Comparison of ENCODE assay signal across 18 cellular contexts in the genomic region with DNA sequence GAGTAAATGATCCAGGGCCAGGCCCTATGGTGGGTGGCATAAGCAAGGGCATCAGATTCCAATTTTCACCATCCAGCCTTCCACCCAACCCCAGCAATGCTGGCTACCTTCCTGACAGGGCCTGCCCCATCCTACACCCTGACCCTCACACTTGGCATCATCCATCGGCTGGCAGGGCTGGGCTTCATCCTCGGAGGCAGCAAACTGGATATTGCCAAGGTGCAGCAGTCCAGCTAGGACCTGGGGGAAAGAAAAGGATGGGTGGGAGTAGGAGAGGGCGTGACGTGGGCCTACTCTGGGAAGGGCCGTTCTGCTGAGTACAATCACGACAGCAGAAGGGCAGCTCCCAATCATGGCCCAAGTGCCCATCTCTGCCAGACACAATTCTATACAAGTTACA. TPM values are rescaled to one million over a fixed set of nuclear protein-coding genes. Genes with fewer than 3 reads are reported as not detected.
DNase-seq lines count a peak whose midpoint lies in the region; ATAC-seq and TF ChIP-seq lines count a peak whose summit lies in the region.
"Had no signal": no experiment of that assay in that cellular context is flagged by ENCODE, and none has a peak within 500 bp of the region (broad histone marks: within the 10 kb centered on the region; RNA-seq: fewer than 3 reads in every experiment).

No MANE protein-coding gene starts in this region.

- no peak overlapping the region for H3K4me3 Mint-ChIP-seq in mesothelial cell of epicardium
- H3K4me3 Mint-ChIP-seq: CD4-positive, alpha-beta memory T cell; HFFc6; IgD-negative memory B cell had no signal

- intact Hi-C loops in cardiac septum (cut with DNase I) (no loop called here), left cardiac atrium (cut with DNase I) (no loop called here), posterior vena cava (cut with DNase I) (no loop called here)

- POLR2A ChIA-PET in RWPE1 (lab: Yijun Ruan, JAX; ENCODE audit: low non-redundant PET): interaction anchor here (0.5 kb wide), 1 partner anchor 19 kb away, joined by 4 read pairs; no protein-coding TSS in a partner anchor

- H3K36me3 Mint-ChIP-seq in mesothelial cell of epicardium: peaks cover 3% of the 10 kb centered on the region

- no peak for ATAC-seq in left cardiac atrium
- ATAC-seq: GM12878, HCT116 had no signal

- CTCF ChIA-PET in RWPE1 (lab: Yijun Ruan, JAX): no interaction called here

- H3K27ac Mint-ChIP-seq in mesothelial cell of epicardium: no peak overlapping the region
- H3K27ac Mint-ChIP-seq: HFFc6, IgD-negative memory B cell had no signal

- H3K27me3 Mint-ChIP-seq in mesothelial cell of epicardium (ENCODE audit: low read depth): no peaks in the 10 kb centered on the region
- H3K27me3 Mint-ChIP-seq: CD4-positive, alpha-beta memory T cell; IgD-negative memory B cell had no signal

- peak overlapping the region; percentile 9; the same call in 1 of the 2 replicates for H3K27ac ChIP-seq in RWPE1
- H3K27ac ChIP-seq: C4-2B had no signal

- peak; percentile 62 for DNase-seq in cardiac septum (ENCODE audit: low spot score)
- no peak for DNase-seq in left cardiac atrium
- DNase-seq in RWPE1 (ENCODE audit: low spot score): no peak
- peak; percentile 19 for DNase-seq in posterior vena cava (ENCODE audit: low spot score)
- no peak for DNase-seq in mesothelial cell of epicardium (ENCODE audit: low spot score in 2 of 2, unreplicated experiment in 2 of 2)
- no peak for DNase-seq in DMS53 treated with DMSO at 0.1 percent for 48 hours (lab: John Stamatoyannopoulos, UW; ENCODE audit: unreplicated experiment)
- DNase-seq: ACHN; AML-193; CD4-positive, alpha-beta memory T cell; DND-41; EL; GOT3; H7; HFFc6 had no signal

- H3K9me3 Mint-ChIP-seq in mesothelial cell of epicardium: no peaks in the 10 kb centered on the region
- H3K9me3 Mint-ChIP-seq: CD4-positive, alpha-beta memory T cell; HFFc6; IgD-negative memory B cell had no signal

- TF ChIP-seq CTCF in RWPE1 (conservative IDR thresholded peaks at IDR 0.05; ENCODE audit: low read depth): no peak
- no peak for TF ChIP-seq CTCF in mesothelial cell of epicardium (IDR thresholded peaks at IDR 0.05; ENCODE audit: unreplicated experiment)

- H3K4me1 Mint-ChIP-seq in mesothelial cell of epicardium: no peaks in the 10 kb centered on the region
- H3K4me1 Mint-ChIP-seq: CD4-positive, alpha-beta memory T cell; IgD-negative memory B cell had no signal

RNA-seq across cellular contexts. Expression of gene MYO19, which starts 23.5 kb away (rescaled TPM):
- total RNA-seq in cardiac septum (16.0 TPM), left cardiac atrium (10 to 100 TPM; 18.0 to 29.1 TPM), posterior vena cava (10 to 100 TPM; 32.7 to 36.4 TPM), mesothelial cell of epicardium (77.3 to 82.8 TPM (median 82.4 TPM) in 3 replicates)

RNA-seq across cellular contexts. Expression of gene PIGW, which starts 23.6 kb away (rescaled TPM):
- total RNA-seq in cardiac septum (4.3 TPM), left cardiac atrium (1 to 10 TPM; 5.7 to 9.9 TPM), posterior vena cava (1 to 10 TPM; 6.0 to 6.3 TPM), mesothelial cell of epicardium (8.8 to 10.0 TPM (median 9.3 TPM) in 3 replicates)

RNA-seq across cellular contexts. Expression of gene ZNHIT3, which starts 24.7 kb away (rescaled TPM):
- total RNA-seq in cardiac septum (20.8 TPM), left cardiac atrium (10 to 100 TPM; 15.7 to 20.5 TPM), posterior vena cava (10 to 100 TPM; 20.7 to 20.9 TPM), mesothelial cell of epicardium (34.8 to 37.2 TPM (median 35.6 TPM) in 3 replicates)

RNA-seq across cellular contexts. Expression of gene GGNBP2, which starts 33.5 kb away (rescaled TPM):
- total RNA-seq in cardiac septum: 50.2 TPM
- 10 to 100 TPM; 44.3 to 50.6 TPM for total RNA-seq in left cardiac atrium
- 10 to 100 TPM; 64.0 to 65.5 TPM for total RNA-seq in posterior vena cava
- 67.5 to 71.2 TPM (median 69.8 TPM) in 3 replicates for total RNA-seq in mesothelial cell of epicardium

Comparison
In these comparisons a context has a peak if more than half of its experiments do, and no peak if none do; other contexts are left out.
1. DNase-seq: peak in cardiac septum (single experiment) and posterior vena cava (single experiment); none in left cardiac atrium (single experiment), RWPE1 (single experiment), mesothelial cell of epicardium (0 of 2) and DMS53 treated with DMSO at 0.1 percent for 48 hours (single experiment).